10 cellular contexts compared by ENCODE assay signal in the genomic region with DNA sequence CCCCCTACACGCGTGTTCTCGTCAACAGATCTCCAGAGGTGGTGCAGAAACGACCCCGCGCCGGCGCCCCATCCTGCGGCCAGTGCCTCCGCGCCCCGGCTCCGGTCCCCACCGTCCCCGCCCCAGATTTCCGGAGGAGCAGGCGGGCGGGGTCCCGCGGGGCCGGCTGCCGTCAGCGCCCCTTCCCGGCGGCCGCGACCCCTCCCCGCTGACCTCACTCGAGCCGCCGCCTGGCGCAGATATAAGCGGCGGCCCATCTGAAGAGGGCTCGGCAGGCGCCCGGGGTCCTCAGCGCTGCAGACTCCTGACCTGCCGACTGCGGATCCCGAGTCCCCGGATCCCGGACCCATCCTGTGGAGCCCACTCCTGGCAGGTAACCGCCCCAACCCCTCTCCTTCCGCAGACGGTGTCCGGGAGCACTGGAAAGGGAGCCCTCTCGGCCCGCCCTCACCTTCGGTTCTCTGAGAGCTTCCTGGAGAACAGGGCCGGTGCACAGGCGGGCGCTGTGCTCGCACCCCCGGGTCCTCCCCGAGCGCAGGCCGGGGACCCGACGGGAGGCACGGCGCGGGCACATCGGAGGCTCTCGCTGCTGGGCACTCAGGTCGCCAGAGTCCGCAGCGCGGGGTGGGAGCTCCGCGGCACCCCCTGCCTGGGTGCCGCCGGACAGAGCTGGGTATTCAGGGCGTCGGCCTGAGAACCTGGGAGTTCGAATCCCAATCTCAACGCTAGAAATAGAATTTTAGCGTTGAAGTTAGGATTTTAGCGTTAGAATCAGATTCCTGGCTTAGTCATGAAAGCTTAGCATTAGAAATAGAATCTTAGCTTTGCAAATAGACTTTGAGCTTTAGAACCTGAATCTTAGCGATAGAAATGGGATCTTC. TPM values are rescaled to one million over a fixed set of nuclear protein-coding genes. Genes with fewer than 3 reads are reported as not detected.
DNase-seq lines count a peak whose midpoint lies in the region; ATAC-seq and TF ChIP-seq lines count a peak whose summit lies in the region.
"Had no signal": no experiment of that assay in that cellular context is flagged by ENCODE, and none has a peak within 500 bp of the region (broad histone marks: within the 10 kb centered on the region; RNA-seq: fewer than 3 reads in every experiment).

A gene with protein sequence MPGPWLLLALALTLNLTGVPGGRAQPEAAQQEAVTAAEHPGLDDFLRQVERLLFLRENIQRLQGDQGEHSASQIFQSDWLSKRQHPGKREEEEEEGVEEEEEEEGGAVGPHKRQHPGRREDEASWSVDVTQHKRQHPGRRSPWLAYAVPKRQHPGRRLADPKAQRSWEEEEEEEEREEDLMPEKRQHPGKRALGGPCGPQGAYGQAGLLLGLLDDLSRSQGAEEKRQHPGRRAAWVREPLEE (plus strand): TSS at position 270 of the 881 bp plus-strand sequence. CDS start 1,097 bp downstream, outside the sequence.

- H3K4me1 ChIP-seq in CD4-positive, alpha-beta memory T cell (ENCODE audit: insufficient read depth, low read length), result peaks cover 8% of the 10 kb centered on the region
- peaks cover 9% of the 10 kb centered on the region for H3K4me1 ChIP-seq in osteoblast (ENCODE audit: insufficient read depth, low read length)

- no peaks in the 10 kb centered on the region for H3K9me3 Mint-ChIP-seq in CD4-positive, alpha-beta memory T cell
- H3K9me3 Mint-ChIP-seq in IgD-negative memory B cell (no peaks in the 10 kb centered on the region), endothelial cell (ENCODE audit: unreplicated experiment) (no peaks in the 10 kb centered on the region)

- H3K4me3 Mint-ChIP-seq in CD4-positive, alpha-beta memory T cell, result peak within 1 kb of the TSS; percentile 75 to 88 (median 82)
- H3K4me3 Mint-ChIP-seq in IgD-negative memory B cell (peak within 1 kb of the TSS; percentile 24 to 79 (median 72)), endothelial cell (ENCODE audit: unreplicated experiment) (peak within 1 kb of the TSS; percentile 82)

- TF ChIP-seq POLR2A in GM18505 (IDR thresholded peaks at IDR 0.05; ENCODE audit: borderline replicate concordance, extremely low read depth, insufficient read depth, insufficient read length), result no peak

- H3K36me3 ChIP-seq in CD4-positive, alpha-beta memory T cell (ENCODE audit: insufficient read depth, low read length), result no peaks in the 10 kb centered on the region
- H3K36me3 ChIP-seq in osteoblast (ENCODE audit: insufficient read depth, low read length), result peaks cover 9% of the 10 kb centered on the region

- CTCF ChIA-PET in CD4-positive, alpha-beta memory T cell (lab: Charles Lee; ENCODE audit: partially characterized antibody), result no interaction called here

- POLR2A ChIA-PET in CD4-positive, alpha-beta memory T cell (lab: Charles Lee; ENCODE audit: partially characterized antibody), result no interaction called here

- H3K27ac ChIP-seq in CD4-positive, alpha-beta memory T cell (ENCODE audit: low read depth, low read length), result no peak within 1 kb of the TSS
- H3K27ac ChIP-seq in osteoblast (ENCODE audit: low read depth, low read length), result peak within 1 kb of the TSS; percentile 49

- H2AFZ ChIP-seq in osteoblast (ENCODE audit: low read length), result peak within 1 kb of the TSS; percentile 70

- peaks cover 41 to 46% of the 10 kb centered on the region in 2 donors for H3K27me3 Mint-ChIP-seq in CD4-positive, alpha-beta memory T cell
- H3K27me3 Mint-ChIP-seq in IgD-negative memory B cell (peaks cover 36% of the 10 kb centered on the region), endothelial cell (ENCODE audit: unreplicated experiment) (peaks cover 21% of the 10 kb centered on the region)

- H4K20me1 ChIP-seq in osteoblast (ENCODE audit: insufficient read depth, low read length), result peaks cover 3% of the 10 kb centered on the region

- H3K9me3 ChIP-seq in CD4-positive, alpha-beta memory T cell (ENCODE audit: control insufficient read depth in 1 of 2, low read length in 2 of 2), result no peaks in the 10 kb centered on the region
- no peaks in the 10 kb centered on the region for H3K9me3 ChIP-seq in osteoblast (ENCODE audit: low read depth, low read length)

- H3K4me2 ChIP-seq in osteoblast (ENCODE audit: insufficient read depth, low read length), result peak within 1 kb of the TSS; percentile 80

- H3K4me1 Mint-ChIP-seq in CD4-positive, alpha-beta memory T cell, result peaks cover 5 to 8% (median 6%) of the 10 kb centered on the region in 4 donors
- peaks cover 1 to 5% (median 4%) of the 10 kb centered on the region in 3 donors for H3K4me1 Mint-ChIP-seq in IgD-negative memory B cell
- H3K4me1 Mint-ChIP-seq in endothelial cell (ENCODE audit: unreplicated experiment), result peaks cover 16% of the 10 kb centered on the region

- DNase-seq in CD4-positive, alpha-beta memory T cell, result peak in 3 of 5 donors; percentile 1 to 7 (median 6)
- DNase-seq in endothelial cell (ENCODE audit: low spot score) (peak; percentile 8), osteoblast (ENCODE audit: insufficient read length, low spot score, missing footprints) (peak; percentile 92)
- DNase-seq: kidney glomerular epithelial cell, NCI-H345 had no signal

- no peaks in the 10 kb centered on the region for H3K36me3 Mint-ChIP-seq in CD4-positive, alpha-beta memory T cell
- H3K36me3 Mint-ChIP-seq in IgD-negative memory B cell, result peaks cover 2% of the 10 kb centered on the region
- H3K36me3 Mint-ChIP-seq in endothelial cell (ENCODE audit: low read depth, unreplicated experiment), result no peaks in the 10 kb centered on the region

- peak within 1 kb of the TSS in 1 of 2 donors; percentile 28 for H3K4me3 ChIP-seq in CD4-positive, alpha-beta memory T cell (ENCODE audit: low read length in 2 of 2)
- peak within 1 kb of the TSS; percentile 65 for H3K4me3 ChIP-seq in osteoblast (ENCODE audit: insufficient read depth, low read length)

- TF ChIP-seq CTCF in endothelial cell (IDR thresholded peaks at IDR 0.05; ENCODE audit: unreplicated experiment) (no peak), osteoblast (IDR thresholded peaks at IDR 0.05; ENCODE audit: extremely low read depth, low read depth, low read length) (no peak)

- H3K27ac Mint-ChIP-seq in CD4-positive, alpha-beta memory T cell, result peak within 1 kb of the TSS in 1 of 7 donors; percentile 11
- no peak within 1 kb of the TSS for H3K27ac Mint-ChIP-seq in IgD-negative memory B cell
- H3K27ac Mint-ChIP-seq in endothelial cell (ENCODE audit: unreplicated experiment), result no peak within 1 kb of the TSS

- peaks cover 10% of the 10 kb centered on the region for H3K79me2 ChIP-seq in osteoblast (ENCODE audit: insufficient read depth, low read length)

- ATAC-seq in GM18505 (IDR thresholded peaks at IDR 0.05; ENCODE audit: unreplicated experiment) (no peak), HG03025 (IDR thresholded peaks at IDR 0.05; ENCODE audit: low FRiP score, unreplicated experiment) (no peak), HG03460 (IDR thresholded peaks at IDR 0.05; ENCODE audit: unreplicated experiment) (no peak), HG02763 (IDR thresholded peaks at IDR 0.05; ENCODE audit: unreplicated experiment) (no peak)

- intact Hi-C loops in CD4-positive, alpha-beta memory T cell (cut with micrococcal nuclease), result no loop called here

- peaks cover 8% of the 10 kb centered on the region for H3K27me3 ChIP-seq in CD4-positive, alpha-beta memory T cell (ENCODE audit: insufficient read depth, low read length)
- H3K27me3 ChIP-seq in osteoblast (ENCODE audit: insufficient read depth, low read length), result peaks cover 10% of the 10 kb centered on the region

RNA-seq across cellular contexts. Expression of the gene that starts here (rescaled TPM):
- not detected for total RNA-seq in CD4-positive, alpha-beta memory T cell
- not detected for polyA plus RNA-seq in CD4-positive, alpha-beta memory T cell
- polyA plus RNA-seq in IgD-negative memory B cell, result not detected
- total RNA-seq in endothelial cell (ENCODE audit: unreplicated experiment), result 0.49 TPM
- under 0.01 TPM in 2 replicates for total RNA-seq in osteoblast

Comparison
In these comparisons a context has a peak if more than half of its experiments do, and no peak if none do; other contexts are left out.
1. Peak in DNase-seq in CD4-positive, alpha-beta memory T cell; RNA of the gene not detected or under 1 TPM.
2. Peak in DNase-seq in endothelial cell; RNA of the gene not detected or under 1 TPM.
3. Peak in DNase-seq, H3K4me3 ChIP-seq, H3K27ac ChIP-seq and H3K4me2 ChIP-seq in osteoblast; RNA of the gene not detected or under 1 TPM.
4. DNase-seq: peak in every context shown above with its lines; median percentile 92 in osteoblast; 8 in endothelial cell; 6 in CD4-positive, alpha-beta memory T cell.